Comparison of ENCODE assay signal across 10 cellular contexts in genomic region chr19:29680937-29681336, GRCh38. TPM values are rescaled to one million over a fixed set of nuclear protein-coding genes. Genes with fewer than 3 reads are reported as not detected.
A peak's percentile ranks its signal among the peaks of the same experiment; 100 is the strongest.
DNase-seq lines count a peak whose midpoint lies in the region; ATAC-seq, FAIRE-seq and TF ChIP-seq lines count a peak whose summit lies in the region.
"Had no signal": no experiment of that assay in that cellular context is flagged by ENCODE, and none has a peak within 500 bp of the region (broad histone marks: within the 10 kb centered on the region; RNA-seq: fewer than 3 reads in every experiment).

No MANE protein-coding gene starts in this region.

- no peak for FAIRE-seq in A549 (lab: Jason Lieb, UNC)

- no peak for TF ChIP-seq POLR2A in A549 (IDR thresholded peaks at IDR 0.05; ENCODE audit: low read length)

- no peak overlapping the region for H3K4me2 ChIP-seq in A549

- no peaks in the 10 kb centered on the region for H3K9me3 Mint-ChIP-seq in activated naive CD8-positive, alpha-beta T cell treated with anti-CD3 and anti-CD28 coated beads, Interleukin-2, amount 10 ng/mL, durations not matched to agents 7 days and 5 days
- H3K9me3 Mint-ChIP-seq in natural killer cell treated with Interleukin-12 subunit alpha and Interleukin-12 subunit beta and Interleukin-15 and Interleukin-18, amount 100 ng/mL, for 72 hours, result no peaks in the 10 kb centered on the region
- no peaks in the 10 kb centered on the region for H3K9me3 Mint-ChIP-seq in mesothelial cell of epicardium

- H3K9me3 ChIP-seq in A549, result no peaks in the 10 kb centered on the region

- POLR2A ChIA-PET in A549 (lab: Yijun Ruan, JAX), result no interaction called here
- POLR2A ChIA-PET in activated naive CD8-positive, alpha-beta T cell treated with anti-CD3 and anti-CD28 coated beads, Interleukin-2, amount 10 ng/mL, durations not matched to agents 7 days and 5 days (lab: Charles Lee), result interaction anchor here (1.0 to 6.5 kb wide), 5 partner anchors 8 to 75 kb away, joined by 3 to 67 read pairs (median 10); partner anchors contain the start of genes C19orf12, PLEKHF1 and POP4

- no peak overlapping the region for H3K27ac ChIP-seq in A549

- H3K4me3 Mint-ChIP-seq in activated naive CD8-positive, alpha-beta T cell treated with anti-CD3 and anti-CD28 coated beads, Interleukin-2, amount 10 ng/mL, durations not matched to agents 7 days and 5 days, result peak overlapping the region; percentile 54
- peak overlapping the region; percentile 89 for H3K4me3 Mint-ChIP-seq in natural killer cell treated with Interleukin-12 subunit alpha and Interleukin-12 subunit beta and Interleukin-15 and Interleukin-18, amount 100 ng/mL, for 72 hours
- no peak overlapping the region for H3K4me3 Mint-ChIP-seq in mesothelial cell of epicardium

- CTCF ChIA-PET in A549 (lab: Yijun Ruan, JAX), result interaction anchor here (0.6 to 6.9 kb wide), 8 partner anchors 9 to 84 kb away, joined by 3 to 33 read pairs (median 12); partner anchors contain the start of gene C19orf12

- 59% methylated on average over 7 of the region's 7 CpGs for WGBS in A549 (ENCODE audit: missing lambda C conversion rate)

- TF ChIP-seq RAD21 in A549 (conservative IDR thresholded peaks at IDR 0.05 in 1 of 2, IDR thresholded peaks at IDR 0.05 in 1 of 2), result no peak

- DNase-seq in A549 (ENCODE audit: low read depth in 1 of 2, low spot score in 1 of 2) (no peak), mesothelial cell of epicardium (ENCODE audit: low spot score in 2 of 2, unreplicated experiment in 2 of 2) (no peak), middle frontal gyrus (ENCODE audit: extremely low spot score, low spot score) (no peak), NCI-H1417 treated with DMSO at 0.1 percent for 48 hours (lab: John Stamatoyannopoulos, UW) (no peak)
- no peak for DNase-seq in activated naive CD8-positive, alpha-beta T cell treated with anti-CD3 and anti-CD28 coated beads, Interleukin-2, amount 10 ng/mL, durations not matched to agents 7 days and 5 days
- no peak for DNase-seq in natural killer cell treated with Interleukin-12 subunit alpha and Interleukin-12 subunit beta and Interleukin-15 and Interleukin-18, amount 100 ng/mL, for 72 hours (ENCODE audit: low spot score)
- DNase-seq: cortex of kidney, NCI-H1105 had no signal

- ATAC-seq in A549, result no peak
- ATAC-seq in activated naive CD8-positive, alpha-beta T cell treated with anti-CD3 and anti-CD28 coated beads, Interleukin-2, amount 10 ng/mL, durations not matched to agents 7 days and 5 days (ENCODE audit: low read depth), result no peak
- no peak for ATAC-seq in natural killer cell treated with Interleukin-12 subunit alpha and Interleukin-12 subunit beta and Interleukin-15 and Interleukin-18, amount 100 ng/mL, for 72 hours
- no peak for ATAC-seq in HG03139 (IDR thresholded peaks at IDR 0.05; ENCODE audit: unreplicated experiment)

- H3K36me3 Mint-ChIP-seq in activated naive CD8-positive, alpha-beta T cell treated with anti-CD3 and anti-CD28 coated beads, Interleukin-2, amount 10 ng/mL, durations not matched to agents 7 days and 5 days, result peaks cover 4% of the 10 kb centered on the region
- no peaks in the 10 kb centered on the region for H3K36me3 Mint-ChIP-seq in natural killer cell treated with Interleukin-12 subunit alpha and Interleukin-12 subunit beta and Interleukin-15 and Interleukin-18, amount 100 ng/mL, for 72 hours
- no peaks in the 10 kb centered on the region for H3K36me3 Mint-ChIP-seq in mesothelial cell of epicardium

- peak overlapping the region; percentile 84 for H3K27ac Mint-ChIP-seq in activated naive CD8-positive, alpha-beta T cell treated with anti-CD3 and anti-CD28 coated beads, Interleukin-2, amount 10 ng/mL, durations not matched to agents 7 days and 5 days
- H3K27ac Mint-ChIP-seq in natural killer cell treated with Interleukin-12 subunit alpha and Interleukin-12 subunit beta and Interleukin-15 and Interleukin-18, amount 100 ng/mL, for 72 hours, result peak overlapping the region; percentile 96
- H3K27ac Mint-ChIP-seq in mesothelial cell of epicardium, result no peak overlapping the region

- H3K4me1 Mint-ChIP-seq in activated naive CD8-positive, alpha-beta T cell treated with anti-CD3 and anti-CD28 coated beads, Interleukin-2, amount 10 ng/mL, durations not matched to agents 7 days and 5 days, result peaks cover 36% of the 10 kb centered on the region
- peaks cover 47 to 61% of the 10 kb centered on the region in 2 donors for H3K4me1 Mint-ChIP-seq in natural killer cell treated with Interleukin-12 subunit alpha and Interleukin-12 subunit beta and Interleukin-15 and Interleukin-18, amount 100 ng/mL, for 72 hours (ENCODE audit: low read depth in 2 of 2)
- no peaks in the 10 kb centered on the region for H3K4me1 Mint-ChIP-seq in mesothelial cell of epicardium

- H3K4me3 ChIP-seq in A549 (no peak overlapping the region), GM12875 (ENCODE audit: low read depth, low read length) (peak overlapping the region; percentile 5)

- TF ChIP-seq EP300 in A549 (IDR thresholded peaks at IDR 0.05), result no peak

- TF ChIP-seq CTCF in A549 (IDR thresholded peaks at IDR 0.05) (no peak), GM12875 (IDR thresholded peaks at IDR 0.05; ENCODE audit: borderline replicate concordance, insufficient read depth, low read depth, low read length) (no peak), mesothelial cell of epicardium (IDR thresholded peaks at IDR 0.05; ENCODE audit: unreplicated experiment) (no peak)

- H3K4me1 ChIP-seq in A549, result no peaks in the 10 kb centered on the region

- no peaks in the 10 kb centered on the region for H3K27me3 Mint-ChIP-seq in activated naive CD8-positive, alpha-beta T cell treated with anti-CD3 and anti-CD28 coated beads, Interleukin-2, amount 10 ng/mL, durations not matched to agents 7 days and 5 days
- H3K27me3 Mint-ChIP-seq in natural killer cell treated with Interleukin-12 subunit alpha and Interleukin-12 subunit beta and Interleukin-15 and Interleukin-18, amount 100 ng/mL, for 72 hours, result no peaks in the 10 kb centered on the region
- H3K27me3 Mint-ChIP-seq in mesothelial cell of epicardium (ENCODE audit: low read depth), result peaks cover 2% of the 10 kb centered on the region

TF ChIP-seq in A549, 52 proteins besides CTCF, POLR2A, EP300 and RAD21:
- TF ChIP-seq HDAC2 (IDR thresholded peaks at IDR 0.05) (no peak), ZFP36 (IDR thresholded peaks at IDR 0.05; ENCODE audit: borderline replicate concordance, partially characterized antibody) (peak; percentile 80)

RNA-seq across cellular contexts. Expression of gene PLEKHF1, which starts 15.7 kb away (rescaled TPM):
- 2.1 and 2.3 TPM in 2 replicates for polyA plus RNA-seq in A549 (2011; rRNA removed)
- 7.1 and 8.7 TPM in 2 replicates for polyA plus RNA-seq in A549 (2012; cell fraction: cytosol; rRNA removed)
- 9.8 and 13.2 TPM in 2 replicates for polyA plus RNA-seq in A549 (2012; cell fraction: nucleus; rRNA removed)
- polyA plus RNA-seq in A549 (2017; fragmentation: RNase III; extraction: RNeasy Plus Mini Kit Qiagen cat#74134 plus additional on column Dnase treatment), result 4.1 to 4.4 TPM (median 4.2 TPM) in 3 replicates
- 3.3 and 3.4 TPM in 2 replicates for polyA minus RNA-seq in A549 (2011; rRNA and poly(A)+ RNA removed)
- total RNA-seq in activated naive CD8-positive, alpha-beta T cell treated with anti-CD3 and anti-CD28 coated beads, Interleukin-2, amount 10 ng/mL, durations not matched to agents 7 days and 5 days, result 10 to 100 TPM; 33.3 to 35.9 TPM
- 10 to 100 TPM; 15.6 to 17.7 TPM for total RNA-seq in natural killer cell treated with Interleukin-12 subunit alpha and Interleukin-12 subunit beta and Interleukin-15 and Interleukin-18, amount 100 ng/mL, for 72 hours
- 0.47 to 0.92 TPM (median 0.64 TPM) in 3 replicates for total RNA-seq in mesothelial cell of epicardium

RNA-seq across cellular contexts. Expression of gene C19orf12, which starts 34.1 kb away (rescaled TPM):
- polyA plus RNA-seq in A549 (2011; rRNA removed), result 33.6 and 34.3 TPM in 2 replicates
- 30.8 and 40.5 TPM in 2 replicates for polyA plus RNA-seq in A549 (2012; cell fraction: cytosol; rRNA removed)
- 35.7 and 36.4 TPM in 2 replicates for polyA plus RNA-seq in A549 (2012; cell fraction: nucleus; rRNA removed)
- polyA plus RNA-seq in A549 (2017; fragmentation: RNase III; extraction: RNeasy Plus Mini Kit Qiagen cat#74134 plus additional on column Dnase treatment), result 35.2 to 36.1 TPM (median 35.2 TPM) in 3 replicates
- 11.6 and 15.1 TPM in 2 replicates for polyA minus RNA-seq in A549 (2011; rRNA and poly(A)+ RNA removed)
- 10 to 100 TPM; 31.8 to 38.2 TPM for total RNA-seq in activated naive CD8-positive, alpha-beta T cell treated with anti-CD3 and anti-CD28 coated beads, Interleukin-2, amount 10 ng/mL, durations not matched to agents 7 days and 5 days
- 10 to 100 TPM; 44.8 to 50.8 TPM for total RNA-seq in natural killer cell treated with Interleukin-12 subunit alpha and Interleukin-12 subunit beta and Interleukin-15 and Interleukin-18, amount 100 ng/mL, for 72 hours
- total RNA-seq in mesothelial cell of epicardium, result 26.9 to 29.8 TPM (median 27.1 TPM) in 3 replicates
